Comparison of ENCODE assay signal across 25 cellular contexts in the genomic region with DNA sequence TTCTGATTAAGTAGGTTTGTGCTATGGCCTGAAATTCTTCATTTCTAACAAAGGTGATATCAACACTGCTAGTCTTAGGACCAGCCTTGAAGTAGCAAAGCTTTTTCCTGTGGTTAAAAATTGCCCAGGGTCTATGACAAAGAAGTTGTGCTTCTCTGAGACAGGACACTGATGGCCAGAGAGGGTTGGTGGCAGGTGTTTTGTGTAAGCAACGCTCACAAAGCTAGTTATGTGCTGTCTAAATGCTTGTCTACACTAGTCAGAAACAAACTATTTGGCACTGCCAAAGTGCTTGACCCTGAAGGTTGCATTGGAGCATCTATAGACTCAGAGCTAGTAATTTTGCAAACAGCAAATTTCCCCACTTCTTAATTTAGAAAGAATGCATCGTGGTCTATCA. TPM values are rescaled to one million over a fixed set of nuclear protein-coding genes. Genes with fewer than 3 reads are reported as not detected.
"Had no signal": no experiment of that assay in that cellular context is flagged by ENCODE, and none has a peak within 500 bp of the region (broad histone marks: within the 10 kb centered on the region; RNA-seq: fewer than 3 reads in every experiment).

No MANE protein-coding gene starts in this region.

- ATAC-seq: activated CD4-positive, alpha-beta T cell treated with anti-CD3 and anti-CD28 coated beads for 36 hours; left lobe of liver; mucosa of descending colon; right cardiac atrium; stimulated activated effector memory CD8-positive, alpha-beta T cell treated with anti-CD3 and anti-CD28 coated beads, Interleukin-12 subunit alpha, Interleukin-12 subunit beta, amount 100 ng/mL, for 72 hours had no signal

- H3K9me3 ChIP-seq: mucosa of descending colon, stomach, testis had no signal

- H3K4me3 ChIP-seq: heart left ventricle, mucosa of descending colon, skin epidermis, stomach, testis had no signal

- H3K4me1 ChIP-seq: parathyroid adenoma had no signal

- H3K9ac ChIP-seq: parathyroid adenoma had no signal

- H3K27ac Mint-ChIP-seq: activated B cell treated with CpG ODN at 0.5 μM for 24 hours; activated CD4-positive, alpha-beta T cell treated with anti-CD3 and anti-CD28 coated beads for 36 hours; activated naive CD4-positive, alpha-beta T cell treated with anti-CD3 and anti-CD28 coated beads, Interleukin-2, amount 10 ng/mL, durations not matched to agents 7 days and 5 days; naive B cell; stimulated activated effector memory CD8-positive, alpha-beta T cell treated with anti-CD3 and anti-CD28 coated beads, Interleukin-12 subunit alpha, Interleukin-12 subunit beta, amount 100 ng/mL, for 72 hours; type B pancreatic cell had no signal

- H3K27me3 Mint-ChIP-seq: type B pancreatic cell had no signal

- H3K79me2 ChIP-seq: parathyroid adenoma had no signal

- H3K36me3 Mint-ChIP-seq: activated naive CD4-positive, alpha-beta T cell treated with anti-CD3 and anti-CD28 coated beads, Interleukin-2, amount 10 ng/mL, durations not matched to agents 7 days and 5 days; naive B cell; stimulated activated effector memory CD8-positive, alpha-beta T cell treated with anti-CD3 and anti-CD28 coated beads, Interleukin-12 subunit alpha, Interleukin-12 subunit beta, amount 100 ng/mL, for 72 hours; type B pancreatic cell had no signal

- DNase-seq: activated B cell treated with CpG ODN at 0.5 μM for 24 hours; activated CD4-positive, alpha-beta T cell treated with anti-CD3 and anti-CD28 coated beads for 36 hours; activated CD4-positive, alpha-beta T cell treated with anti-CD3 and anti-CD28 coated beads, Interleukin-2, amount 50 U/mL, for 48 hours; activated effector memory CD4-positive, alpha-beta T cell treated with Interleukin-2 at 50 U/mL for 16 hours; activated naive CD4-positive, alpha-beta T cell treated with anti-CD3 and anti-CD28 coated beads, Interleukin-2, amount 10 ng/mL, durations not matched to agents 7 days and 5 days; activated T-cell treated with anti-CD3 and anti-CD28 coated beads, Interleukin-2, amount 50 U/mL, for 48 hours; amygdala; effector CD4-positive, alpha-beta T cell; heart left ventricle; kidney; mesendoderm; mucosa of descending colon; naive B cell; nucleus accumbens; right cardiac atrium; stimulated activated CD4-positive, alpha-beta T cell treated with anti-CD3 and anti-CD28 coated beads, Interleukin-2, amount 100 ng/mL, for 24 hours; stomach; T-helper 1 cell; T-helper 9 cell; testis had no signal

- H3K4me1 Mint-ChIP-seq: activated B cell treated with CpG ODN at 0.5 μM for 24 hours; activated naive CD4-positive, alpha-beta T cell treated with anti-CD3 and anti-CD28 coated beads, Interleukin-2, amount 10 ng/mL, durations not matched to agents 7 days and 5 days; naive B cell; stimulated activated effector memory CD8-positive, alpha-beta T cell treated with anti-CD3 and anti-CD28 coated beads, Interleukin-12 subunit alpha, Interleukin-12 subunit beta, amount 100 ng/mL, for 72 hours had no signal

- H3K27ac ChIP-seq: heart left ventricle, parathyroid adenoma, skin epidermis, stomach, testis had no signal

- H3K36me3 ChIP-seq: heart left ventricle, stomach had no signal

- H3K27me3 ChIP-seq: heart left ventricle, stomach, testis had no signal

- H2AFZ ChIP-seq: parathyroid adenoma had no signal

- H3K4me3 Mint-ChIP-seq: activated B cell treated with CpG ODN at 0.5 μM for 24 hours; activated CD4-positive, alpha-beta T cell treated with anti-CD3 and anti-CD28 coated beads for 36 hours; activated naive CD4-positive, alpha-beta T cell treated with anti-CD3 and anti-CD28 coated beads, Interleukin-2, amount 10 ng/mL, durations not matched to agents 7 days and 5 days; naive B cell; stimulated activated effector memory CD8-positive, alpha-beta T cell treated with anti-CD3 and anti-CD28 coated beads, Interleukin-12 subunit alpha, Interleukin-12 subunit beta, amount 100 ng/mL, for 72 hours; type B pancreatic cell had no signal

RNA-seq across cellular contexts. Expression of gene SELENOP, which starts 44.1 kb away (rescaled TPM):
- total RNA-seq: activated B cell treated with CpG ODN at 0.5 μM for 24 hours; activated CD4-positive, alpha-beta T cell treated with anti-CD3 and anti-CD28 coated beads for 36 hours had no signal
